In genomic region chr22:28005513-28005912, GRCh38 we compare ENCODE assay signal across 30 cellular contexts.
"Had no signal": no experiment of that assay in that cellular context is flagged by ENCODE, and none has a peak within 500 bp of the region (broad histone marks: within the 10 kb centered on the region; RNA-seq: fewer than 3 reads in every experiment).

No MANE protein-coding gene starts in this region.

- H3K27me3 ChIP-seq: adrenal gland, body of pancreas had no signal

- H3K4me3 Mint-ChIP-seq: activated CD4-positive, alpha-beta memory T cell treated with anti-CD3 and anti-CD28 coated beads, Interleukin-2, amount 10 ng/mL, durations not matched to agents 7 days and 5 days; activated CD4-positive, alpha-beta T cell treated with anti-CD3 and anti-CD28 coated beads for 36 hours; activated naive CD8-positive, alpha-beta T cell treated with anti-CD3 and anti-CD28 coated beads, Interleukin-2, amount 10 ng/mL, durations not matched to agents 7 days and 5 days; activated T-helper 17 cell treated with anti-CD3 and anti-CD28 coated beads, Interleukin-2, amount 50 U/mL, for 72 hours; IgD-negative memory B cell; T-helper 17 cell had no signal

- H3K9me3 Mint-ChIP-seq: activated CD4-positive, alpha-beta memory T cell treated with anti-CD3 and anti-CD28 coated beads, Interleukin-2, amount 10 ng/mL, durations not matched to agents 7 days and 5 days; activated naive CD8-positive, alpha-beta T cell treated with anti-CD3 and anti-CD28 coated beads, Interleukin-2, amount 10 ng/mL, durations not matched to agents 7 days and 5 days; activated T-helper 17 cell treated with anti-CD3 and anti-CD28 coated beads, Interleukin-2, amount 50 U/mL, for 72 hours; IgD-negative memory B cell had no signal

- H3K4me3 ChIP-seq: adrenal gland, body of pancreas had no signal

- DNase-seq: activated CD4-positive, alpha-beta memory T cell treated with anti-CD3 and anti-CD28 coated beads, Interleukin-2, amount 10 ng/mL, durations not matched to agents 7 days and 5 days; activated CD4-positive, alpha-beta T cell treated with anti-CD3 and anti-CD28 coated beads for 36 hours; activated CD4-positive, alpha-beta T cell treated with anti-CD3 and anti-CD28 coated beads, Interleukin-2, amount 50 U/mL, for 1 hour; activated gamma-delta T cell; activated naive CD4-positive, alpha-beta T cell treated with anti-CD3 and anti-CD28 coated beads, Interleukin-2, amount 50 U/mL, for 16 hours; activated naive CD8-positive, alpha-beta T cell treated with anti-CD3 and anti-CD28 coated beads, Interleukin-2, amount 10 ng/mL, durations not matched to agents 7 days and 5 days; activated T-cell treated with anti-CD3 and anti-CD28 coated beads for 4 hours; activated T-cell treated with anti-CD3 and anti-CD28 coated beads, Interleukin-2, amount 50 U/mL, for 48 hours; adrenal gland; anterior cingulate cortex; body of pancreas; cerebellar nuclear complex; KG1; MV-4-11; NCI-H1105; NCI-H1436 treated with DMSO at 0.1 percent for 48 hours; NCI-H187; NCI-H2081; NCI-H510A treated with DMSO at 0.1 percent for 48 hours; NCI-H69; NK-92 treated with Interleukin-12 subunit alpha and Interleukin-12 subunit beta, amount 100 ng/mL, for 24 hours; OCI-M1; RPMI8226; SHP77; T-helper 17 cell; T1000 had no signal

- ATAC-seq: activated CD4-positive, alpha-beta T cell treated with anti-CD3 and anti-CD28 coated beads for 36 hours; activated T-helper 17 cell treated with anti-CD3 and anti-CD28 coated beads, Interleukin-2, amount 50 U/mL, for 72 hours; body of pancreas; Panc1; T-helper 17 cell had no signal

- H3K36me3 Mint-ChIP-seq: activated naive CD8-positive, alpha-beta T cell treated with anti-CD3 and anti-CD28 coated beads, Interleukin-2, amount 10 ng/mL, durations not matched to agents 7 days and 5 days; IgD-negative memory B cell had no signal

- H3K27ac Mint-ChIP-seq: activated CD4-positive, alpha-beta memory T cell treated with anti-CD3 and anti-CD28 coated beads, Interleukin-2, amount 10 ng/mL, durations not matched to agents 7 days and 5 days; activated CD4-positive, alpha-beta T cell treated with anti-CD3 and anti-CD28 coated beads for 36 hours; activated naive CD8-positive, alpha-beta T cell treated with anti-CD3 and anti-CD28 coated beads, Interleukin-2, amount 10 ng/mL, durations not matched to agents 7 days and 5 days; activated T-helper 17 cell treated with anti-CD3 and anti-CD28 coated beads, Interleukin-2, amount 50 U/mL, for 72 hours; IgD-negative memory B cell; T-helper 17 cell had no signal

- H3K4me1 Mint-ChIP-seq: activated CD4-positive, alpha-beta memory T cell treated with anti-CD3 and anti-CD28 coated beads, Interleukin-2, amount 10 ng/mL, durations not matched to agents 7 days and 5 days; activated CD4-positive, alpha-beta T cell treated with anti-CD3 and anti-CD28 coated beads for 36 hours; activated T-helper 17 cell treated with anti-CD3 and anti-CD28 coated beads, Interleukin-2, amount 50 U/mL, for 72 hours; IgD-negative memory B cell had no signal

- H3K36me3 ChIP-seq: adrenal gland had no signal

- H3K27me3 Mint-ChIP-seq: activated CD4-positive, alpha-beta memory T cell treated with anti-CD3 and anti-CD28 coated beads, Interleukin-2, amount 10 ng/mL, durations not matched to agents 7 days and 5 days; activated CD4-positive, alpha-beta T cell treated with anti-CD3 and anti-CD28 coated beads for 36 hours; activated naive CD8-positive, alpha-beta T cell treated with anti-CD3 and anti-CD28 coated beads, Interleukin-2, amount 10 ng/mL, durations not matched to agents 7 days and 5 days; activated T-helper 17 cell treated with anti-CD3 and anti-CD28 coated beads, Interleukin-2, amount 50 U/mL, for 72 hours; IgD-negative memory B cell had no signal

- H3K9me3 ChIP-seq: adrenal gland, body of pancreas had no signal

- H3K27ac ChIP-seq: adrenal gland, body of pancreas, VCaP had no signal
